Comparison of ENCODE assay signal across 11 cellular contexts in the genomic region with DNA sequence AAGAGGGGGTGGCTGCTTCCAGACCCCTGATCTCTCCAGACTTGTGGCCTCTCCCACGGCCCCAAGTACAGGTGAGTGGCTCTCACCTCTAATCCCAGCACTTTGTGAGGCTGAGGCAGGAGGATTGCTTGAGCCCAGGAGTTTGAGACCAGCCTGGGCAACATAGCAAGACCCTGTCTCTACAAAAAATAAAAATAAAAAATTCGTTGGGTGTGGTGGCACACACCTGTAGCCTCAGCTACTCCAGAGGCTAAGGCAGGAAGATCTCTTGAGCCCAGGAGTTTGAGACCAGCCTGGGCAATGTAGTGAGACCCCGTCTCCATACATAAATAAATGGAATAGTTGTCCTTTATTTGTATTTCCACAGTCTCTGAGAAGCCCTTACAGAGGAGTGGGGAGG. TPM values are rescaled to one million over a fixed set of nuclear protein-coding genes. Genes with fewer than 3 reads are reported as not detected.
DNase-seq lines count a peak whose midpoint lies in the region; ATAC-seq, FAIRE-seq and TF ChIP-seq lines count a peak whose summit lies in the region.
"Not testable (repeated sequence)": the region's sequence is repeated elsewhere in the genome, so short reads cannot be mapped to it uniquely, and the experiment has no call there.
"Had no signal": no experiment of that assay in that cellular context is flagged by ENCODE, and none has a peak within 500 bp of the region (broad histone marks: within the 10 kb centered on the region; RNA-seq: fewer than 3 reads in every experiment).

No MANE protein-coding gene starts in this region.

- intact Hi-C loops in K562 (cut with micrococcal nuclease); Right ventricle myocardium superior (cut with DNase I): not testable (repeated sequence)

- peak overlapping the region; percentile 84 for H3K27ac Mint-ChIP-seq in activated T-cell treated with anti-CD3 and anti-CD28 coated beads, Interleukin-2, amount 50 U/mL, for 24 hours
- H3K27ac Mint-ChIP-seq in neural progenitor cell, result peak overlapping the region; percentile 54
- H3K27ac Mint-ChIP-seq in stimulated activated naive CD8-positive, alpha-beta T cell treated with anti-CD3 and anti-CD28 coated beads, Interleukin-15, Interleukin-2, amounts not matched to agents 100 ng/mL and 50 ng/mL, for 24 hours, result peak overlapping the region; percentile 79

- not testable (repeated sequence) for TF ChIP-seq POLR2A in K562 (conservative IDR thresholded peaks at IDR 0.05)

- peak overlapping the region; percentile 64; the same call in 1 of the 2 replicates for H2AFZ ChIP-seq in OCI-LY3 (ENCODE audit: low read depth, low read length)
- H2AFZ ChIP-seq in K562 (ENCODE audit: low read depth, low read length); neural progenitor cell (replicated peaks): not testable (repeated sequence)

- in situ Hi-C loops in K562 (cut with MboI), result not testable (repeated sequence)

- H3K27me3 Mint-ChIP-seq in activated T-cell treated with anti-CD3 and anti-CD28 coated beads, Interleukin-2, amount 50 U/mL, for 24 hours; neural progenitor cell (ENCODE audit: insufficient read depth, low read depth); stimulated activated naive CD8-positive, alpha-beta T cell treated with anti-CD3 and anti-CD28 coated beads, Interleukin-15, Interleukin-2, amounts not matched to agents 100 ng/mL and 50 ng/mL, for 24 hours: not testable (repeated sequence)

- TF ChIP-seq RAD21 in K562 (CRISPR knock-in tag; conservative IDR thresholded peaks at IDR 0.05 in 1 of 2, IDR thresholded peaks at IDR 0.05 in 1 of 2), result not testable (repeated sequence)

- peak overlapping the region in 3 of 11 experiments; percentile 76 to 84 (median 80); a peak in 6 of 22 replicates for H3K27ac ChIP-seq in BLaER1 treated with 17β-estradiol and CSF1 and Interleukin-3, amounts not matched to agents 10 nM and 100 nM
- not testable (repeated sequence) for H3K27ac ChIP-seq in OCI-LY3 (ENCODE audit: low read length); K562 (ENCODE audit: extremely low read depth, low read depth, low read length); neural progenitor cell

- H3K79me2 ChIP-seq in OCI-LY3 (ENCODE audit: low read length); K562 (ENCODE audit: control insufficient read depth, insufficient read depth, low read length); neural progenitor cell (ENCODE audit: low read depth): not testable (repeated sequence)

- peaks cover 11% of the 10 kb centered on the region for H3K4me1 Mint-ChIP-seq in activated T-cell treated with anti-CD3 and anti-CD28 coated beads, Interleukin-2, amount 50 U/mL, for 24 hours (ENCODE audit: low read depth)
- H3K4me1 Mint-ChIP-seq in neural progenitor cell, result peaks cover 20% of the 10 kb centered on the region
- H3K4me1 Mint-ChIP-seq in stimulated activated naive CD8-positive, alpha-beta T cell treated with anti-CD3 and anti-CD28 coated beads, Interleukin-15, Interleukin-2, amounts not matched to agents 100 ng/mL and 50 ng/mL, for 24 hours (ENCODE audit: low read depth), result peaks cover 17% of the 10 kb centered on the region

- not testable (repeated sequence) for DNase-seq in activated T-cell treated with anti-CD3 and anti-CD28 coated beads, Interleukin-2, amount 50 U/mL, for 24 hours; K562 (ENCODE audit: extremely low read depth in 1 of 4, low spot score in 3 of 4); neural progenitor cell (ENCODE audit: low spot score)
- peak; percentile 9 for DNase-seq in Right ventricle myocardium superior

- H3K4me1 ChIP-seq in BLaER1 treated with 17β-estradiol and CSF1 and Interleukin-3, amounts not matched to agents 10 nM and 100 nM, result peaks cover 44 to 65% (median 49%) of the 10 kb centered on the region in 10 experiments
- H3K4me1 ChIP-seq in OCI-LY3 (ENCODE audit: low read length); K562 (replicated peaks in 1 of 2; ENCODE audit: control insufficient read depth in 2 of 2, insufficient read depth in 2 of 2, low read length in 2 of 2); neural progenitor cell: not testable (repeated sequence)

- not testable (repeated sequence) for BruUV-seq in K562 (replicated peaks; lab: Mats Ljungman, UMichigan)

- not testable (repeated sequence) for H3K4me3 ChIP-seq in BLaER1 treated with 17β-estradiol and CSF1 and Interleukin-3, amounts not matched to agents 10 nM and 100 nM; OCI-LY3 (ENCODE audit: low read length); K562; neural progenitor cell

- not testable (repeated sequence) for H3K36me3 ChIP-seq in BLaER1 treated with 17β-estradiol and CSF1 and Interleukin-3, amounts not matched to agents 10 nM and 100 nM; OCI-LY3 (replicated peaks; ENCODE audit: low read depth, low read length); K562 (ENCODE audit: control insufficient read depth, insufficient read depth, low read length); neural progenitor cell

- H3K9me3 Mint-ChIP-seq in activated T-cell treated with anti-CD3 and anti-CD28 coated beads, Interleukin-2, amount 50 U/mL, for 24 hours; neural progenitor cell; stimulated activated naive CD8-positive, alpha-beta T cell treated with anti-CD3 and anti-CD28 coated beads, Interleukin-15, Interleukin-2, amounts not matched to agents 100 ng/mL and 50 ng/mL, for 24 hours: not testable (repeated sequence)

- not testable (repeated sequence) for H4K20me1 ChIP-seq in BLaER1 treated with 17β-estradiol and CSF1 and Interleukin-3, amounts not matched to agents 10 nM and 100 nM; OCI-LY3 (ENCODE audit: insufficient read depth, low read length); K562 (replicated peaks; ENCODE audit: control insufficient read depth, insufficient read depth, low read length); neural progenitor cell (ENCODE audit: low read depth)

- H3K4me2 ChIP-seq in BLaER1 treated with 17β-estradiol and CSF1 and Interleukin-3, amounts not matched to agents 10 nM and 100 nM, result peak overlapping the region; percentile 35 to 77 (median 61); a peak in 20 of 22 replicates
- H3K4me2 ChIP-seq in OCI-LY3 (ENCODE audit: low read length); K562 (ENCODE audit: insufficient read depth, low read length); neural progenitor cell: not testable (repeated sequence)

- H3K9me3 ChIP-seq in BLaER1 treated with 17β-estradiol and CSF1 and Interleukin-3, amounts not matched to agents 10 nM and 100 nM (replicated peaks in 1 of 11); OCI-LY3 (ENCODE audit: insufficient read depth, low read length); K562 (replicated peaks; ENCODE audit: control insufficient read depth, insufficient read depth, low read depth, low read length); neural progenitor cell (ENCODE audit: low read depth): not testable (repeated sequence)

- H3K9ac ChIP-seq in BLaER1 treated with 17β-estradiol and CSF1 and Interleukin-3, amounts not matched to agents 10 nM and 100 nM, result peak overlapping the region in 4 of 11 experiments; percentile 61 to 70 (median 65); a peak in 6 of 22 replicates
- not testable (repeated sequence) for H3K9ac ChIP-seq in OCI-LY3 (ENCODE audit: low read length); K562 (ENCODE audit: insufficient read depth in 1 of 2, low read depth in 2 of 2, low read length in 2 of 2); neural progenitor cell

- CTCF ChIA-PET in K562 (lab: Yijun Ruan, JAX; ENCODE audit: low intra/inter-chr PET ratio), result not testable (repeated sequence)

- not testable (repeated sequence) for TF ChIP-seq CTCF in OCI-LY3 (IDR thresholded peaks at IDR 0.05; ENCODE audit: low read depth, low read length); K562 (IDR thresholded peaks at IDR 0.05 in 2 of 3, conservative IDR thresholded peaks at IDR 0.05 in 1 of 3; ENCODE audit: insufficient read depth in 2 of 3, low read depth in 1 of 3, low read length in 3 of 3); neural progenitor cell (IDR thresholded peaks at IDR 0.05)

- not testable (repeated sequence) for ATAC-seq in K562; Right ventricle myocardium superior (ENCODE audit: poor library complexity)

- not testable (repeated sequence) for FAIRE-seq in K562 (lab: Jason Lieb, UNC)

- H3K9me1 ChIP-seq in K562 (ENCODE audit: control insufficient read depth, insufficient read depth, low read length), result not testable (repeated sequence)

- not testable (repeated sequence) for H3K27me3 ChIP-seq in BLaER1 treated with 17β-estradiol and CSF1 and Interleukin-3, amounts not matched to agents 10 nM and 100 nM; OCI-LY3 (ENCODE audit: low read depth, low read length); K562 (ENCODE audit: control insufficient read depth in 2 of 2, insufficient read depth in 2 of 2, low read length in 2 of 2); neural progenitor cell

- TF ChIP-seq EP300 in K562 (IDR thresholded peaks at IDR 0.05; ENCODE audit: low read length), result not testable (repeated sequence)

- H3F3A ChIP-seq in neural progenitor cell (ENCODE audit: low read depth), result not testable (repeated sequence)

- not testable (repeated sequence) for H3K4me3 Mint-ChIP-seq in activated T-cell treated with anti-CD3 and anti-CD28 coated beads, Interleukin-2, amount 50 U/mL, for 24 hours; neural progenitor cell; stimulated activated naive CD8-positive, alpha-beta T cell treated with anti-CD3 and anti-CD28 coated beads, Interleukin-15, Interleukin-2, amounts not matched to agents 100 ng/mL and 50 ng/mL, for 24 hours

- WGBS in K562 (ENCODE audit: insufficient coverage, low coverage, missing lambda C conversion rate), result 14% methylated on average over 3 of the region's 3 CpGs

- H3K36me3 Mint-ChIP-seq in activated T-cell treated with anti-CD3 and anti-CD28 coated beads, Interleukin-2, amount 50 U/mL, for 24 hours (ENCODE audit: low read depth); neural progenitor cell; stimulated activated naive CD8-positive, alpha-beta T cell treated with anti-CD3 and anti-CD28 coated beads, Interleukin-15, Interleukin-2, amounts not matched to agents 100 ng/mL and 50 ng/mL, for 24 hours (ENCODE audit: low read depth): not testable (repeated sequence)

- POLR2A ChIA-PET in K562 (lab: Yijun Ruan, JAX), result not testable (repeated sequence)

RNA-seq across cellular contexts. Expression of a gene that starts 6.2 kb away (rescaled TPM):
- 0.30 TPM in 1 of 2 replicates, not detected in the other for total RNA-seq in K562 (2011; cell fraction: chromatin; rRNA removed; ENCODE audit: low replicate concordance)
- 0.17 TPM in 1 of 2 replicates, not detected in the other for total RNA-seq in K562 (2011; cell fraction: nucleolus; rRNA removed)
- not detected in 2 replicates for total RNA-seq in K562 (2011; cell fraction: nucleoplasm; rRNA removed)
- total RNA-seq in K562 (2014; rRNA removed) (0.08 and 0.14 TPM in 2 replicates), K562 (2014; rRNA removed; fragmentation: Illumina TruSeq; extraction: Trizol) (not detected in 2 replicates), K562 (2015; rRNA removed; fragmentation: Illumina TruSeq; extraction: Trizol) (not detected in 2 replicates), K562 (2021) (0.16 TPM in 1 of 2 replicates, not detected in the other), Right ventricle myocardium superior (not detected), neural progenitor cell (ENCODE audit: low replicate concordance) (0.50 and 1.4 TPM in 2 replicates)
- polyA plus RNA-seq in K562 (2011; rRNA removed) (0.06 TPM in 1 of 2 replicates, not detected in the other), K562 (2014; fragmentation: Illumina TruSeq; extraction: Trizol) (not detected in 2 replicates), K562 (2014; fragmentation: Nextera tagmentation; extraction: Ambion mirVana) (not detected), K562 (2014; rRNA removed) (not detected in 2 replicates)
- 0.03 TPM in 1 of 2 replicates, not detected in the other for polyA plus RNA-seq in K562 (2011; cell fraction: cytosol; rRNA removed)
- 0.07 and 0.18 TPM in 2 replicates for polyA plus RNA-seq in K562 (2011; cell fraction: nucleus; rRNA removed)
- polyA plus RNA-seq in K562 (2012), result 0.04 TPM in 1 of 2 replicates, not detected in the other
- polyA minus RNA-seq in K562 (2011; rRNA and poly(A)+ RNA removed), result not detected in 2 replicates
- not detected in 2 replicates for polyA minus RNA-seq in K562 (2011; cell fraction: cytosol; rRNA and poly(A)+ RNA removed)
- polyA minus RNA-seq in K562 (2011; cell fraction: nucleus; rRNA and poly(A)+ RNA removed), result not detected in 2 replicates
- total RNA-seq: A172, HT1080, LHCN-M2 had no signal
- polyA plus RNA-seq: IgD-negative memory B cell had no signal

RNA-seq across cellular contexts. Expression of a gene that starts 7.8 kb away (rescaled TPM):
- not detected in 2 replicates for total RNA-seq in K562 (2011; cell fraction: chromatin; rRNA removed; ENCODE audit: low replicate concordance)
- total RNA-seq in K562 (2011; cell fraction: nucleolus; rRNA removed), result not detected in 2 replicates
- total RNA-seq in K562 (2011; cell fraction: nucleoplasm; rRNA removed), result not detected in 2 replicates
- total RNA-seq in K562 (2014; rRNA removed), result not detected in 2 replicates
- not detected in 2 replicates for total RNA-seq in K562 (2014; rRNA removed; fragmentation: Illumina TruSeq; extraction: Trizol)
- total RNA-seq in K562 (2015; rRNA removed; fragmentation: Illumina TruSeq; extraction: Trizol), result not detected in 2 replicates
- not detected in 2 replicates for total RNA-seq in K562 (2021)
- not detected in 2 replicates for polyA plus RNA-seq in K562 (2011; rRNA removed)
- not detected in 2 replicates for polyA plus RNA-seq in K562 (2011; cell fraction: cytosol; rRNA removed)
- not detected in 2 replicates for polyA plus RNA-seq in K562 (2011; cell fraction: nucleus; rRNA removed)
- polyA plus RNA-seq in K562 (2012), result 0.14 and 0.17 TPM in 2 replicates
- not detected in 2 replicates for polyA plus RNA-seq in K562 (2014; fragmentation: Illumina TruSeq; extraction: Trizol)
- not detected for polyA plus RNA-seq in K562 (2014; fragmentation: Nextera tagmentation; extraction: Ambion mirVana)
- polyA plus RNA-seq in K562 (2014; rRNA removed), result not detected in 2 replicates
- not detected in 2 replicates for polyA minus RNA-seq in K562 (2011; rRNA and poly(A)+ RNA removed)
- polyA minus RNA-seq in K562 (2011; cell fraction: cytosol; rRNA and poly(A)+ RNA removed), result not detected in 2 replicates
- polyA minus RNA-seq in K562 (2011; cell fraction: nucleus; rRNA and poly(A)+ RNA removed), result not detected in 2 replicates
- not detected for total RNA-seq in Right ventricle myocardium superior
- total RNA-seq in neural progenitor cell (ENCODE audit: low replicate concordance), result 0.19 TPM in 1 of 2 replicates, not detected in the other
- total RNA-seq: HT1080, LHCN-M2 had no signal
- polyA plus RNA-seq: IgD-negative memory B cell had no signal

RNA-seq across cellular contexts. Expression of a gene that starts 43.6 kb away (rescaled TPM):
- 60.9 and 181 TPM in 2 replicates for total RNA-seq in K562 (2011; cell fraction: chromatin; rRNA removed; ENCODE audit: low replicate concordance)
- 87.0 and 87.2 TPM in 2 replicates for total RNA-seq in K562 (2011; cell fraction: nucleolus; rRNA removed)
- total RNA-seq in K562 (2011; cell fraction: nucleoplasm; rRNA removed), result 56.8 and 61.4 TPM in 2 replicates
- 100 and 135 TPM in 2 replicates for total RNA-seq in K562 (2014; rRNA removed)
- 23.9 and 25.8 TPM in 2 replicates for total RNA-seq in K562 (2014; rRNA removed; fragmentation: Illumina TruSeq; extraction: Trizol)
- total RNA-seq in K562 (2015; rRNA removed; fragmentation: Illumina TruSeq; extraction: Trizol), result 48.5 and 51.4 TPM in 2 replicates
- 128 and 132 TPM in 2 replicates for total RNA-seq in K562 (2021)
- 56.6 and 80.5 TPM in 2 replicates for polyA plus RNA-seq in K562 (2011; rRNA removed)
- 71.0 and 78.8 TPM in 2 replicates for polyA plus RNA-seq in K562 (2011; cell fraction: cytosol; rRNA removed)
- polyA plus RNA-seq in K562 (2011; cell fraction: nucleus; rRNA removed), result 76.8 and 95.6 TPM in 2 replicates
- polyA plus RNA-seq in K562 (2012), result 48.8 and 67.9 TPM in 2 replicates
- 44.4 and 77.7 TPM in 2 replicates for polyA plus RNA-seq in K562 (2014; fragmentation: Illumina TruSeq; extraction: Trizol)
- polyA plus RNA-seq in K562 (2014; fragmentation: Nextera tagmentation; extraction: Ambion mirVana), result 1 to 10 TPM; 1.4 to 3.1 TPM
- polyA plus RNA-seq in K562 (2014; rRNA removed), result 74.4 and 107 TPM in 2 replicates
- polyA minus RNA-seq in K562 (2011; rRNA and poly(A)+ RNA removed), result 47.0 and 50.2 TPM in 2 replicates
- polyA minus RNA-seq in K562 (2011; cell fraction: cytosol; rRNA and poly(A)+ RNA removed), result 52.1 and 64.3 TPM in 2 replicates
- polyA minus RNA-seq in K562 (2011; cell fraction: nucleus; rRNA and poly(A)+ RNA removed), result 31.1 and 49.1 TPM in 2 replicates
- 33.6 TPM for total RNA-seq in Right ventricle myocardium superior
- 36.9 and 72.9 TPM in 2 replicates for total RNA-seq in neural progenitor cell (ENCODE audit: low replicate concordance)

RNA-seq across cellular contexts. Expression of a gene that starts 43.8 kb away (rescaled TPM):
- total RNA-seq in K562 (2011; cell fraction: chromatin; rRNA removed; ENCODE audit: low replicate concordance), result 9.9 and 32.6 TPM in 2 replicates
- 18.9 and 25.0 TPM in 2 replicates for total RNA-seq in K562 (2011; cell fraction: nucleolus; rRNA removed)
- 17.7 and 18.0 TPM in 2 replicates for total RNA-seq in K562 (2011; cell fraction: nucleoplasm; rRNA removed)
- total RNA-seq in K562 (2014; rRNA removed) (40.4 and 52.0 TPM in 2 replicates), K562 (2014; rRNA removed; fragmentation: Illumina TruSeq; extraction: Trizol) (12.7 and 15.6 TPM in 2 replicates), K562 (2015; rRNA removed; fragmentation: Illumina TruSeq; extraction: Trizol) (34.3 and 36.7 TPM in 2 replicates), K562 (2021) (34.9 and 38.9 TPM in 2 replicates), Right ventricle myocardium superior (16.3 TPM), neural progenitor cell (ENCODE audit: low replicate concordance) (13.7 and 22.5 TPM in 2 replicates)
- polyA plus RNA-seq in K562 (2011; rRNA removed) (17.6 and 17.9 TPM in 2 replicates), K562 (2014; fragmentation: Illumina TruSeq; extraction: Trizol) (18.0 and 27.7 TPM in 2 replicates), K562 (2014; fragmentation: Nextera tagmentation; extraction: Ambion mirVana) (1 to 10 TPM; 2.8 to 3.5 TPM), K562 (2014; rRNA removed) (26.4 and 35.0 TPM in 2 replicates)
- polyA plus RNA-seq in K562 (2011; cell fraction: cytosol; rRNA removed), result 23.1 and 48.6 TPM in 2 replicates
- 10.9 and 15.7 TPM in 2 replicates for polyA plus RNA-seq in K562 (2011; cell fraction: nucleus; rRNA removed)
- polyA plus RNA-seq in K562 (2012), result 23.0 and 27.5 TPM in 2 replicates
- polyA minus RNA-seq in K562 (2011; rRNA and poly(A)+ RNA removed), result 10.0 and 13.0 TPM in 2 replicates
- polyA minus RNA-seq in K562 (2011; cell fraction: cytosol; rRNA and poly(A)+ RNA removed), result 12.1 and 15.7 TPM in 2 replicates
- polyA minus RNA-seq in K562 (2011; cell fraction: nucleus; rRNA and poly(A)+ RNA removed), result 11.0 and 11.4 TPM in 2 replicates
